Comparison of ENCODE assay signal across 2 cellular contexts in genomic region chr6:140189263-140189662, GRCh38.
DNase-seq lines count a peak whose midpoint lies in the region; ATAC-seq, FAIRE-seq and TF ChIP-seq lines count a peak whose summit lies in the region.
"Not testable (repeated sequence)": the region's sequence is repeated elsewhere in the genome, so short reads cannot be mapped to it uniquely, and the experiment has no call there.

No MANE protein-coding gene starts in this region.

- not testable (repeated sequence) for H3K27me3 ChIP-seq in GM23248 (replicated peaks; ENCODE audit: insufficient read depth); K562 (ENCODE audit: control insufficient read depth in 2 of 2, insufficient read depth in 2 of 2, low read length in 2 of 2)

- not testable (repeated sequence) for H4K20me1 ChIP-seq in GM23248 (ENCODE audit: insufficient read depth); K562 (replicated peaks; ENCODE audit: control insufficient read depth, insufficient read depth, low read length)

- not testable (repeated sequence) for H3K4me3 ChIP-seq in GM23248, K562

- H3K4me1 ChIP-seq in GM23248 (ENCODE audit: insufficient read depth); K562 (replicated peaks in 1 of 2; ENCODE audit: control insufficient read depth in 2 of 2, insufficient read depth in 2 of 2, low read length in 2 of 2): not testable (repeated sequence)

- not testable (repeated sequence) for DNase-seq in GM23248; K562 (ENCODE audit: extremely low read depth in 1 of 4, low spot score in 3 of 4)

- not testable (repeated sequence) for H3K9me3 ChIP-seq in GM23248 (ENCODE audit: low read depth)
- peaks cover 27% of the 10 kb centered on the region for H3K9me3 ChIP-seq in K562 (replicated peaks; ENCODE audit: control insufficient read depth, insufficient read depth, low read depth, low read length)

- TF ChIP-seq CTCF in K562 (IDR thresholded peaks at IDR 0.05 in 2 of 3, conservative IDR thresholded peaks at IDR 0.05 in 1 of 3; ENCODE audit: insufficient read depth in 2 of 3, low read depth in 1 of 3, low read length in 3 of 3): not testable (repeated sequence)

- TF ChIP-seq POLR2A in K562 (conservative IDR thresholded peaks at IDR 0.05): not testable (repeated sequence)

- POLR2A ChIA-PET in K562 (lab: Yijun Ruan, JAX): not testable (repeated sequence)

- intact Hi-C loops in K562 (cut with micrococcal nuclease): not testable (repeated sequence)

- FAIRE-seq in K562 (lab: Jason Lieb, UNC): not testable (repeated sequence)

- in situ Hi-C loops in GM23248 (cut with MboI); K562 (cut with MboI): not testable (repeated sequence)

- 55 to 64% methylated on average over 1 of the region's 1 CpG for WGBS in GM23248 (ENCODE audit: low coverage in 1 of 2, low lambda C conversion rate in 2 of 2, missing lambda C conversion rate in 2 of 2), 2 experiments
- 57% methylated on average over 1 of the region's 1 CpG for WGBS in K562 (ENCODE audit: insufficient coverage, low coverage, missing lambda C conversion rate)

- not testable (repeated sequence) for H3K9ac ChIP-seq in GM23248; K562 (ENCODE audit: insufficient read depth in 1 of 2, low read depth in 2 of 2, low read length in 2 of 2)

- not testable (repeated sequence) for TF ChIP-seq EP300 in K562 (IDR thresholded peaks at IDR 0.05; ENCODE audit: low read length)

- not testable (repeated sequence) for H3F3A ChIP-seq in GM23248 (ENCODE audit: insufficient read depth)

- ATAC-seq in K562: not testable (repeated sequence)

- not testable (repeated sequence) for H3K4me2 ChIP-seq in GM23248 (ENCODE audit: unreplicated experiment); K562 (ENCODE audit: insufficient read depth, low read length)

- not testable (repeated sequence) for TF ChIP-seq RAD21 in K562 (CRISPR knock-in tag; conservative IDR thresholded peaks at IDR 0.05 in 1 of 2, IDR thresholded peaks at IDR 0.05 in 1 of 2)

- not testable (repeated sequence) for BruUV-seq in K562 (replicated peaks; lab: Mats Ljungman, UMichigan)

- CTCF ChIA-PET in K562 (lab: Yijun Ruan, JAX; ENCODE audit: low intra/inter-chr PET ratio): not testable (repeated sequence)

- not testable (repeated sequence) for H3K9me2 ChIP-seq in GM23248 (ENCODE audit: insufficient read depth)

- H3K9me1 ChIP-seq in K562 (ENCODE audit: control insufficient read depth, insufficient read depth, low read length): not testable (repeated sequence)

- not testable (repeated sequence) for H3K36me3 ChIP-seq in GM23248 (ENCODE audit: low read depth); K562 (ENCODE audit: control insufficient read depth, insufficient read depth, low read length)

- not testable (repeated sequence) for H3K27ac ChIP-seq in GM23248; K562 (ENCODE audit: extremely low read depth, low read depth, low read length)

- 0 out of 2 replicates have a peak overlapping the region, but pooled peaks have one; percentile 1 for H2AFZ ChIP-seq in GM23248
- not testable (repeated sequence) for H2AFZ ChIP-seq in K562 (ENCODE audit: low read depth, low read length)

- not testable (repeated sequence) for H3K79me2 ChIP-seq in GM23248 (ENCODE audit: insufficient read depth); K562 (ENCODE audit: control insufficient read depth, insufficient read depth, low read length)

TF ChIP-seq in K562, 482 proteins besides CTCF, POLR2A, EP300 and RAD21:
- TF ChIP-seq ZNF431 (CRISPR knock-in tag; IDR thresholded peaks at IDR 0.05): peak; percentile 74; the same call in 1 of the 2 replicates
